ENCODE assay signal across 22 cellular contexts in genomic region chr7:11607676-11608075, GRCh38.
DNase-seq lines count a peak whose midpoint lies in the region; ATAC-seq and TF ChIP-seq lines count a peak whose summit lies in the region.
"Had no signal": no experiment of that assay in that cellular context is flagged by ENCODE, and none has a peak within 500 bp of the region (broad histone marks: within the 10 kb centered on the region; RNA-seq: fewer than 3 reads in every experiment).

No MANE protein-coding gene starts in this region.

- TF ChIP-seq POLR2A in heart left ventricle (IDR thresholded peaks at IDR 0.05), result no peak

- no peaks in the 10 kb centered on the region for H3K9me3 ChIP-seq in heart left ventricle
- H3K9me3 ChIP-seq in left lung, result no peaks in the 10 kb centered on the region
- H3K9me3 ChIP-seq: gastrocnemius medialis, ovary, thoracic aorta had no signal

- H3K4me1 Mint-ChIP-seq in activated T-cell treated with anti-CD3 and anti-CD28 coated beads, Interleukin-2, amount 50 U/mL, for 4 hours (ENCODE audit: low read depth), result no peaks in the 10 kb centered on the region
- H3K4me1 Mint-ChIP-seq: activated CD4-positive, alpha-beta memory T cell treated with anti-CD3 and anti-CD28 coated beads, Interleukin-2, amount 10 ng/mL, durations not matched to agents 7 days and 5 days; stimulated activated naive B cell treated with anti-CD40 and anti-IgM and Interleukin-4, amounts not matched to agents 10 μg/mL and 1 μg/mL and 100 μg/mL, for 72 hours had no signal

- H3K27me3 ChIP-seq in heart left ventricle (no peaks in the 10 kb centered on the region), left lung (no peaks in the 10 kb centered on the region)
- H3K27me3 ChIP-seq: cardiac muscle cell, gastrocnemius medialis, ovary had no signal

- peaks cover under 1% of the 10 kb centered on the region for H3K9me3 Mint-ChIP-seq in activated T-cell treated with anti-CD3 and anti-CD28 coated beads, Interleukin-2, amount 50 U/mL, for 4 hours
- H3K9me3 Mint-ChIP-seq: activated CD4-positive, alpha-beta memory T cell treated with anti-CD3 and anti-CD28 coated beads, Interleukin-2, amount 10 ng/mL, durations not matched to agents 7 days and 5 days had no signal

- DNase-seq in heart left ventricle (peak in 3 of 5 donors; percentile 30 to 53 (median 36)), cardiac septum (ENCODE audit: low spot score) (no peak), NCI-H748 (lab: John Stamatoyannopoulos, UW; ENCODE audit: unreplicated experiment) (peak; percentile 68), dermis blood vessel endothelial cell (peak; percentile 87), left lung (no peak), GM13976 (ENCODE audit: low spot score) (no peak)
- DNase-seq in activated T-cell treated with anti-CD3 and anti-CD28 coated beads, Interleukin-2, amount 50 U/mL, for 4 hours, result no peak
- DNase-seq: activated CD4-positive, alpha-beta memory T cell treated with anti-CD3 and anti-CD28 coated beads, Interleukin-2, amount 10 ng/mL, durations not matched to agents 7 days and 5 days; activated CD4-positive, CD25-positive, alpha-beta regulatory T cell; activated naive CD4-positive, alpha-beta T cell; activated T-cell treated with anti-CD3 and anti-CD28 coated beads for 4 hours; DND-41; gastrocnemius medialis; GOT3; kidney glomerular epithelial cell; MM.1S; NCI-H2029; stimulated activated naive B cell treated with anti-CD40 and anti-IgM and Interleukin-4, amounts not matched to agents 10 μg/mL and 1 μg/mL and 100 μg/mL, for 72 hours had no signal

- no peak for TF ChIP-seq CTCF in heart left ventricle (IDR thresholded peaks at IDR 0.05)
- TF ChIP-seq CTCF in left lung (IDR thresholded peaks at IDR 0.05), result no peak
- no peak for TF ChIP-seq CTCF in GM13976 (IDR thresholded peaks at IDR 0.05; ENCODE audit: borderline replicate concordance, control extremely low read depth, extremely low read depth, insufficient read depth, missing control alignments)

- intact Hi-C loops in heart left ventricle (cut with DNase I), result no loop called here
- intact Hi-C loops in cardiac septum (cut with DNase I), result no loop called here
- intact Hi-C loops in left lung (cut with DNase I), result no loop called here

- no peaks in the 10 kb centered on the region for H3K27me3 Mint-ChIP-seq in activated T-cell treated with anti-CD3 and anti-CD28 coated beads, Interleukin-2, amount 50 U/mL, for 4 hours (ENCODE audit: low read depth)
- H3K27me3 Mint-ChIP-seq: activated CD4-positive, alpha-beta memory T cell treated with anti-CD3 and anti-CD28 coated beads, Interleukin-2, amount 10 ng/mL, durations not matched to agents 7 days and 5 days; natural killer cell treated with Interleukin-12 subunit alpha and Interleukin-12 subunit beta and Interleukin-15 and Interleukin-18, amount 100 ng/mL, for 72 hours; stimulated activated naive B cell treated with anti-CD40 and anti-IgM and Interleukin-4, amounts not matched to agents 10 μg/mL and 1 μg/mL and 100 μg/mL, for 72 hours had no signal

- H3K4me3 ChIP-seq in heart left ventricle (no peak overlapping the region), left lung (no peak overlapping the region)
- H3K4me3 ChIP-seq: cardiac muscle cell, gastrocnemius medialis, ovary, thoracic aorta had no signal

- no peak for ATAC-seq in heart left ventricle
- no peak for ATAC-seq in left lung
- ATAC-seq in activated T-cell treated with anti-CD3 and anti-CD28 coated beads, Interleukin-2, amount 50 U/mL, for 4 hours, result no peak
- ATAC-seq: gastrocnemius medialis; natural killer cell treated with Interleukin-12 subunit alpha and Interleukin-12 subunit beta and Interleukin-15 and Interleukin-18, amount 100 ng/mL, for 72 hours; stimulated activated naive B cell treated with anti-CD40 and anti-IgM and Interleukin-4, amounts not matched to agents 10 μg/mL and 1 μg/mL and 100 μg/mL, for 72 hours had no signal

- 10 to 20% (median 16%) methylated on average over 2 of the region's 2 CpGs for WGBS in heart left ventricle, 4 donors

- H3K4me1 ChIP-seq in heart left ventricle, result peaks cover 0 to 26% (median 11%) of the 10 kb centered on the region in 12 donors
- no peaks in the 10 kb centered on the region for H3K4me1 ChIP-seq in left lung

- no peaks in the 10 kb centered on the region for H3K36me3 Mint-ChIP-seq in activated T-cell treated with anti-CD3 and anti-CD28 coated beads, Interleukin-2, amount 50 U/mL, for 4 hours (ENCODE audit: insufficient read depth)
- H3K36me3 Mint-ChIP-seq: natural killer cell treated with Interleukin-12 subunit alpha and Interleukin-12 subunit beta and Interleukin-15 and Interleukin-18, amount 100 ng/mL, for 72 hours; stimulated activated naive B cell treated with anti-CD40 and anti-IgM and Interleukin-4, amounts not matched to agents 10 μg/mL and 1 μg/mL and 100 μg/mL, for 72 hours had no signal

- no peaks in the 10 kb centered on the region for H3K36me3 ChIP-seq in heart left ventricle
- no peaks in the 10 kb centered on the region for H3K36me3 ChIP-seq in left lung
- H3K36me3 ChIP-seq: cardiac muscle cell, gastrocnemius medialis, ovary, thoracic aorta had no signal

- no peak overlapping the region for H3K4me3 Mint-ChIP-seq in activated T-cell treated with anti-CD3 and anti-CD28 coated beads, Interleukin-2, amount 50 U/mL, for 4 hours
- H3K4me3 Mint-ChIP-seq: activated CD4-positive, alpha-beta memory T cell treated with anti-CD3 and anti-CD28 coated beads, Interleukin-2, amount 10 ng/mL, durations not matched to agents 7 days and 5 days; natural killer cell treated with Interleukin-12 subunit alpha and Interleukin-12 subunit beta and Interleukin-15 and Interleukin-18, amount 100 ng/mL, for 72 hours; stimulated activated naive B cell treated with anti-CD40 and anti-IgM and Interleukin-4, amounts not matched to agents 10 μg/mL and 1 μg/mL and 100 μg/mL, for 72 hours had no signal

- H3K27ac ChIP-seq in heart left ventricle, result no peak overlapping the region
- H3K27ac ChIP-seq in left lung, result no peak overlapping the region
- H3K27ac ChIP-seq: cardiac muscle cell, gastrocnemius medialis, ovary, thoracic aorta had no signal

- in situ Hi-C loops in GM13976 (cut with MboI; ENCODE audit: low sequenced_read_pairs, unreplicated experiment), result no loop called here

Comparison
In these comparisons a context has a peak if more than half of its experiments do, and no peak if none do; other contexts are left out.
1. DNase-seq: peak in heart left ventricle (3 of 5), NCI-H748 (single experiment) and dermis blood vessel endothelial cell (single experiment); none in cardiac septum (single experiment), left lung (0 of 2), GM13976 (single experiment) and activated T-cell treated with anti-CD3 and anti-CD28 coated beads, Interleukin-2, amount 50 U/mL, for 4 hours (single experiment).